Comparison of ENCODE assay signal across 10 cellular contexts in the genomic region with DNA sequence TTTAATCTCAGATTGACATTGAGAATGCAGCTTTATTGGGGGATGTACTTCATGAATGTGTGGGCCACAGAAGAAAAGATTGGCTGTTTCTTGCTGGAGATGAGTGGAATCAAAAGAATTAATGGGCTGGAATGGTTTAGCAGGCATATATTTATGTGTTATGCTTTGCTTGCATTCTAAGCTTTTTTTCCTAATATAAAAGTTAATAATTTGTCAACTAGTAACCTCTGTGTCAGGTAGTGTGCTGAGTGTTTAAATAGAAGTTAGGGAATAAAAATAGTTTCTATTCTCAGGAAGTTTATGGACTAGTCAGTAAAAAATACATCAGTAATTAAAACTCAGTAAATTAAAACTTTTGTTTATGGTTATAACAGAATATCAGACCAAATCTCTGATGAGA.
A peak's percentile ranks its signal among the peaks of the same experiment; 100 is the strongest.
DNase-seq lines count a peak whose midpoint lies in the region; ATAC-seq lines count a peak whose summit lies in the region.
"Had no signal": no experiment of that assay in that cellular context is flagged by ENCODE, and none has a peak within 500 bp of the region (broad histone marks: within the 10 kb centered on the region; RNA-seq: fewer than 3 reads in every experiment).

No MANE protein-coding gene starts in this region.

- no peak for ATAC-seq in GM21360 (IDR thresholded peaks at IDR 0.05; ENCODE audit: unreplicated experiment)
- ATAC-seq: CD8-positive, alpha-beta T cell; GM23338 had no signal

- in situ Hi-C loops in Caki2 (cut with HindIII; ENCODE audit: low pct_unique_long_range_greater_than_20kb, low sequenced_read_pairs), result no loop called here

- DNase-seq in Caki2 (ENCODE audit: low read depth) (peak; percentile 39), foreskin melanocyte (peak; percentile 74), kidney tubule cell (ENCODE audit: low spot score) (peak; percentile 22), NCI-H82 (lab: John Stamatoyannopoulos, UW) (no peak), NCI-H1092 (lab: John Stamatoyannopoulos, UW) (no peak)
- DNase-seq: CD8-positive, alpha-beta T cell; COR-L47; HCEC 1CT had no signal

Comparison
In these comparisons a context has a peak if more than half of its experiments do, and no peak if none do; other contexts are left out.
1. DNase-seq: peak in Caki2 (single experiment), foreskin melanocyte (single experiment) and kidney tubule cell (single experiment); none in NCI-H82 (single experiment) and NCI-H1092 (single experiment).